In the genomic region with DNA sequence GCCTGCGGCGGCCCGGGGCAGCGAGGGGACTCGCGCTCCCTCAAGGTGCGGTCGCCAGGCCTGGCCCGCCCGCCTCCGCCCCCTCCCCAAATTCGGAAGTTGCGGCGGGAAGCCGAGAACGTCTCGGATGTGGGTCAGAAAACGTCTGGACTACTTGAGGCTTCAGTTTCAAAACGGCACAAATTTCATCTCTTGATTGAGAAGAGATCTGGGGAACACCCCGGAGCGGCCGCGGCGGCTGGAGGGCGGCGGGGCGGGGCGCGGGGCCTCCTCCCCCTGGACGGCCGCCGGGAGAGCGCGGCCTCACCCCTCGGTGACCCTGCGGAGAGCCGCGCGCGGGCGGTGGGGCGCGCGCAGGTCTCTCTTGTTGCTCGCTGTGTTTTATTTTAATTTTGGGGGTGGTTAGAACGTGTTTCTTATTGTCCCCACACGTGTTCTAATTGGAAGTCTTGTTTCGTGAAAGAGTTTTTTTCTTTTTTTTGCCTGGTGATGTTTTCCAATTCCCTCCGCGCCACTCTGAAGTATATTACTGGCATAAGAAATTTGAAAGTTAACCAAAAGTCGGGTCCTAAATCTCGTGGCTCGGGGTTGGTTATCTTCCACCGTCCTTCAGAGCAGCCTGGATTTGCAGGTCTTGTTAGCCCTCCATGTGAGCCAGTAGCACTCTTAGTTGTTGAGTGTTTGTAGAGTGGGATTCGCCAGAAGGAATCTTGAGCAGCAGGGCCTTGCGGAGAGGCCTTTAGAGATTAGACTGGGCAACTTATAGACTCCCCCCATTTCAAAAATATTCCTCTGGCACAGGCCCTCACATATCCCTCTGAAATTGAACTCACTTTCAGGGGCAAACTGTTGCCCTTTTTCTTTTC, we compare ENCODE assay signal across 8 cellular contexts. TPM values are rescaled to one million over a fixed set of nuclear protein-coding genes. Genes with fewer than 3 reads are reported as not detected.
DNase-seq lines count a peak whose midpoint lies in the region; ATAC-seq, FAIRE-seq and TF ChIP-seq lines count a peak whose summit lies in the region.

No MANE protein-coding gene starts in this region.

- H3K4me2 ChIP-seq in PC-3 (ENCODE audit: low read length) = peak overlapping the region; percentile 82

- H3K36me3 ChIP-seq in PC-3 (ENCODE audit: low read depth, low read length) (no peaks in the 10 kb centered on the region), pancreas (no peaks in the 10 kb centered on the region)
- H3K36me3 ChIP-seq in effector memory CD4-positive, alpha-beta T cell (ENCODE audit: control insufficient read depth, insufficient read depth, low read length) = no peaks in the 10 kb centered on the region

- H3K4me1 ChIP-seq in PC-3 (ENCODE audit: insufficient read depth, low read length) (peaks cover 4% of the 10 kb centered on the region), pancreas (no peaks in the 10 kb centered on the region)
- peaks cover 6% of the 10 kb centered on the region for H3K4me1 ChIP-seq in effector memory CD4-positive, alpha-beta T cell (ENCODE audit: control insufficient read depth, insufficient read depth, low read length, poor library complexity, severe bottlenecking)

- peak; percentile 40 for DNase-seq in NCI-H748 (lab: John Stamatoyannopoulos, UW; ENCODE audit: unreplicated experiment)
- DNase-seq in NCI-H748 treated with DMSO at 0.1 percent for 48 hours (lab: John Stamatoyannopoulos, UW) = no peak
- DNase-seq in PC-3 = peak; percentile 15
- peak; percentile 9 to 15 (median 14) for DNase-seq in effector memory CD4-positive, alpha-beta T cell
- peak in 3 of 6 donors; percentile 36 to 72 (median 48) for DNase-seq in pancreas
- DNase-seq in activated gamma-delta T cell (lab: John Stamatoyannopoulos, UW) = no peak

- peak overlapping the region; percentile 66 for H3K4me3 ChIP-seq in PC-3 (ENCODE audit: low read length)
- H3K4me3 ChIP-seq in effector memory CD4-positive, alpha-beta T cell (ENCODE audit: insufficient read depth, low read depth, low read length, poor library complexity, severe bottlenecking) = no peak overlapping the region
- H3K4me3 ChIP-seq in pancreas = peak overlapping the region; percentile 18 to 55 (median 38)

- BruUV-seq in PC-3 (replicated peaks; lab: Mats Ljungman, UMichigan) = TSS peak; percentile 61

- 0 out of 2 replicates have a peak, but pooled peaks have one; percentile 6 for ATAC-seq in PC-3
- no peak for ATAC-seq in pancreas
- ATAC-seq in GM21619 (IDR thresholded peaks at IDR 0.05; ENCODE audit: unreplicated experiment) = no peak
- ATAC-seq in HG02642 (IDR thresholded peaks at IDR 0.05; ENCODE audit: poor library complexity, unreplicated experiment) = no peak

- peak overlapping the region; percentile 38; the same call in 1 of the 2 replicates for H3K9ac ChIP-seq in PC-3 (ENCODE audit: low read length)

- POLR2A ChIA-PET in PC-3 (lab: Charles Lee; ENCODE audit: unreplicated experiment) = interaction anchor here (0.8 kb wide), 1 partner anchor 36 kb away, joined by 4 read pairs; no protein-coding TSS in a partner anchor

- H3K9me2 ChIP-seq in PC-3 (replicated peaks; ENCODE audit: low read length) = no peaks in the 10 kb centered on the region

- CTCF ChIA-PET in PC-3 (lab: Charles Lee) = no interaction called here

- intact Hi-C loops in PC-3 (cut with micrococcal nuclease) (loop anchor here (5.0 kb wide), 1 partner anchor 103 kb away; no protein-coding TSS in a partner anchor), pancreas (cut with DNase I) (no loop called here)

- 6 to 7% methylated on average over 50 to 56 of the region's 56 CpGs for WGBS in pancreas, 2 donors

- H2AFZ ChIP-seq in PC-3 (ENCODE audit: low read length) = no peak overlapping the region; the same call in 1 of the 2 replicates

- H3K9me3 ChIP-seq in PC-3 (ENCODE audit: low read length) (no peaks in the 10 kb centered on the region), pancreas (no peaks in the 10 kb centered on the region)
- H3K9me3 ChIP-seq in effector memory CD4-positive, alpha-beta T cell (ENCODE audit: control insufficient read depth, low read length) = no peaks in the 10 kb centered on the region

- H3K27ac ChIP-seq in PC-3 (ENCODE audit: low read length) (no peak overlapping the region), pancreas (no peak overlapping the region)
- H3K27ac ChIP-seq in effector memory CD4-positive, alpha-beta T cell (ENCODE audit: insufficient read depth, low read length, poor library complexity, severe bottlenecking) = no peak overlapping the region

- FAIRE-seq in pancreas (lab: Jason Lieb, UNC) = no peak

- no peaks in the 10 kb centered on the region for H3K79me2 ChIP-seq in PC-3 (ENCODE audit: low read length)

- no peaks in the 10 kb centered on the region for H3F3A ChIP-seq in PC-3 (ENCODE audit: low read length, unreplicated experiment)

- peaks cover 16% of the 10 kb centered on the region for H4K20me1 ChIP-seq in PC-3 (ENCODE audit: low read length)

- H3K27me3 ChIP-seq in PC-3 (ENCODE audit: low read length) (no peaks in the 10 kb centered on the region), pancreas (no peaks in the 10 kb centered on the region)
- H3K27me3 ChIP-seq in effector memory CD4-positive, alpha-beta T cell (replicated peaks; ENCODE audit: control insufficient read depth, insufficient read depth, low read length, poor library complexity, severe bottlenecking) = peaks cover 2% of the 10 kb centered on the region

- TF ChIP-seq CTCF in PC-3 (conservative IDR thresholded peaks at IDR 0.05; ENCODE audit: low read depth, low read length) (no peak), pancreas (IDR thresholded peaks at IDR 0.05) (no peak)

RNA-seq across cellular contexts. Expression of gene PCBP3, which starts 0.7 kb away (rescaled TPM):
- total RNA-seq in PC-3 (2014; rRNA removed) = 2.4 and 3.0 TPM in 2 replicates
- 1 to 10 TPM in 4 of 6 donors, under 1 TPM in 2; 0.83 to 2.7 (median 1.6) TPM for total RNA-seq in pancreas
- polyA plus RNA-seq in pancreas = 1 to 10 TPM; 1.7 to 4.3 TPM

Comparison
In these comparisons a context has a peak if more than half of its experiments do, and no peak if none do; other contexts are left out.
1. DNase-seq: peak in NCI-H748 (single experiment), PC-3 (single experiment) and effector memory CD4-positive, alpha-beta T cell (3 of 3); none in NCI-H748 treated with DMSO at 0.1 percent for 48 hours (single experiment) and activated gamma-delta T cell (single experiment).